16 cellular contexts compared by ENCODE assay signal in the genomic region with DNA sequence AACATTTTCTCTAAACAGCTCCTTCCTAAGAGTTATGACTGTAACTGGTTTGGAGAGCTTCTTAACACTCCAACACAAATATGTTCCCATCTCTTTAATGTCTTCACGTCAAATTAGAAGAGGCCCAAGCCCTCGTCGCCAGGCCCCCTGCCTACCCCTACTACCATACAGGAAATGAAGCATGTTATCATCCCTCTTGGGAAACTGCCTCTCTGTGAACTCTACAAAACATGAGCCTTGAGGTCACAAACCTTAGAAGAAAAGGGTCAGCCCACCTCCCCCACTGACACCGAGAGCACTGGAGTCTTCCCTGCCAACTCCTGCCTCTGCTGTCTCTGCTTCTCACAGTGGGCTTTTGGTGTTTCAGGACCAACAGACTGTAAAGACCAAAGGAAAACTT.
DNase-seq lines count a peak whose midpoint lies in the region; ATAC-seq and TF ChIP-seq lines count a peak whose summit lies in the region.
"Had no signal": no experiment of that assay in that cellular context is flagged by ENCODE, and none has a peak within 500 bp of the region (broad histone marks: within the 10 kb centered on the region; RNA-seq: fewer than 3 reads in every experiment).

No MANE protein-coding gene starts in this region.

- intact Hi-C loops in vagina (cut with DNase I) = no loop called here
- intact Hi-C loops in activated T-helper 2 cell treated with anti-CD3 and anti-CD28 coated beads, Interferon-gamma antibody, Interleukin-2, Interleukin-4, amounts not matched to agents 10 μg/mL and 5 μg/mL and 100 μg/mL, durations not matched to agents 14 hours and 24 hours and 36 hours (cut with micrococcal nuclease) = loop anchor here (2.0 to 5.0 kb wide), 2 partner anchors 37 to 77 kb away; no protein-coding TSS in a partner anchor

- no peak for DNase-seq in CD4-positive, CD25-positive, alpha-beta regulatory T cell
- DNase-seq in Jurkat, Clone E6-1 (ENCODE audit: low read depth, low spot score) = peak; percentile 25
- DNase-seq in nephron progenitor cell (peak; percentile 31), vagina (ENCODE audit: extremely low spot score in 2 of 2) (no peak), NCI-H2081 (lab: John Stamatoyannopoulos, UW) (no peak)
- no peak for DNase-seq in activated T-helper 2 cell treated with anti-CD3 and anti-CD28 coated beads, Interferon-gamma antibody, Interleukin-2, Interleukin-4, amounts not matched to agents 10 μg/mL and 5 μg/mL and 100 μg/mL, durations not matched to agents 14 hours and 24 hours and 36 hours (ENCODE audit: low spot score)
- DNase-seq: activated effector memory CD4-positive, alpha-beta T cell treated with anti-CD3 and anti-CD28 coated beads, Interleukin-2, amount 50 U/mL, for 16 hours; BE2C; DMS153; NCI-H510A treated with DMSO at 0.1 percent for 48 hours; retina; stimulated activated CD4-positive, alpha-beta T cell treated with anti-CD3 and anti-CD28 coated beads, Interleukin-1b, Interleukin-23, amount 100 ng/mL, for 48 hours had no signal

- H3K4me1 Mint-ChIP-seq in CD4-positive, CD25-positive, alpha-beta regulatory T cell = peaks cover 0 to 20% (median 18%) of the 10 kb centered on the region in 4 donors
- H3K4me1 Mint-ChIP-seq in activated T-helper 17 cell treated with anti-CD3 and anti-CD28 coated beads, Interleukin-2, amount 50 U/mL, for 72 hours = peaks cover 33% of the 10 kb centered on the region
- H3K4me1 Mint-ChIP-seq in nephron progenitor cell = peaks cover 90% of the 10 kb centered on the region
- peaks cover 38% of the 10 kb centered on the region for H3K4me1 Mint-ChIP-seq in activated T-helper 2 cell treated with anti-CD3 and anti-CD28 coated beads, Interferon-gamma antibody, Interleukin-2, Interleukin-4, amounts not matched to agents 10 μg/mL and 5 μg/mL and 100 μg/mL, durations not matched to agents 14 hours and 24 hours and 36 hours (ENCODE audit: low read depth)

- no peaks in the 10 kb centered on the region for H3K36me3 ChIP-seq in CD4-positive, CD25-positive, alpha-beta regulatory T cell (ENCODE audit: control insufficient read depth, insufficient read depth, low read length)
- no peaks in the 10 kb centered on the region for H3K36me3 ChIP-seq in vagina
- H3K36me3 ChIP-seq: BE2C had no signal

- no peak overlapping the region for H3K4me3 Mint-ChIP-seq in CD4-positive, CD25-positive, alpha-beta regulatory T cell
- peak overlapping the region; percentile 41 for H3K4me3 Mint-ChIP-seq in activated T-helper 17 cell treated with anti-CD3 and anti-CD28 coated beads, Interleukin-2, amount 50 U/mL, for 72 hours
- peak overlapping the region; percentile 3 for H3K4me3 Mint-ChIP-seq in nephron progenitor cell
- no peak overlapping the region for H3K4me3 Mint-ChIP-seq in activated T-helper 2 cell treated with anti-CD3 and anti-CD28 coated beads, Interferon-gamma antibody, Interleukin-2, Interleukin-4, amounts not matched to agents 10 μg/mL and 5 μg/mL and 100 μg/mL, durations not matched to agents 14 hours and 24 hours and 36 hours (ENCODE audit: low read depth)
- H3K4me3 Mint-ChIP-seq: natural killer cell treated with Interleukin-12 subunit alpha and Interleukin-12 subunit beta and Interleukin-15 and Interleukin-18, amount 100 ng/mL, for 72 hours had no signal

- H3K4me3 ChIP-seq in CD4-positive, CD25-positive, alpha-beta regulatory T cell (ENCODE audit: low read depth, low read length) = no peak overlapping the region
- no peak overlapping the region for H3K4me3 ChIP-seq in Jurkat, Clone E6-1 (ENCODE audit: low read length)
- H3K4me3 ChIP-seq in vagina = no peak overlapping the region
- H3K4me3 ChIP-seq: SK-N-MC had no signal

- peaks cover 5% of the 10 kb centered on the region for H3K27me3 Mint-ChIP-seq in CD4-positive, CD25-positive, alpha-beta regulatory T cell
- H3K27me3 Mint-ChIP-seq in activated T-helper 17 cell treated with anti-CD3 and anti-CD28 coated beads, Interleukin-2, amount 50 U/mL, for 72 hours = no peaks in the 10 kb centered on the region
- H3K27me3 Mint-ChIP-seq in nephron progenitor cell (ENCODE audit: low read depth, poor library complexity) = peaks cover 4% of the 10 kb centered on the region
- no peaks in the 10 kb centered on the region for H3K27me3 Mint-ChIP-seq in activated T-helper 2 cell treated with anti-CD3 and anti-CD28 coated beads, Interferon-gamma antibody, Interleukin-2, Interleukin-4, amounts not matched to agents 10 μg/mL and 5 μg/mL and 100 μg/mL, durations not matched to agents 14 hours and 24 hours and 36 hours (ENCODE audit: low read depth)

- H3K4me1 ChIP-seq in CD4-positive, CD25-positive, alpha-beta regulatory T cell (ENCODE audit: control insufficient read depth, insufficient read depth, low read length, poor library complexity, severe bottlenecking) = no peaks in the 10 kb centered on the region
- peaks cover 17% of the 10 kb centered on the region for H3K4me1 ChIP-seq in vagina
- H3K4me1 ChIP-seq: BE2C had no signal

- no peak for ATAC-seq in CD4-positive, CD25-positive, alpha-beta regulatory T cell (ENCODE audit: low read depth in 2 of 2)
- no peak for ATAC-seq in activated T-helper 17 cell treated with anti-CD3 and anti-CD28 coated beads, Interleukin-2, amount 50 U/mL, for 72 hours (replicated peaks)
- ATAC-seq: natural killer cell treated with Interleukin-12 subunit alpha and Interleukin-12 subunit beta and Interleukin-15 and Interleukin-18, amount 100 ng/mL, for 72 hours; Panc1 had no signal

- no peaks in the 10 kb centered on the region for H3K9me3 ChIP-seq in CD4-positive, CD25-positive, alpha-beta regulatory T cell (ENCODE audit: control insufficient read depth in 2 of 2, low read length in 2 of 2)
- H3K9me3 ChIP-seq in vagina = no peaks in the 10 kb centered on the region
- H3K9me3 ChIP-seq: BE2C had no signal

- peak overlapping the region in 2 of 3 donors; percentile 43 to 61 for H3K27ac Mint-ChIP-seq in CD4-positive, CD25-positive, alpha-beta regulatory T cell
- peak overlapping the region; percentile 46 for H3K27ac Mint-ChIP-seq in activated T-helper 17 cell treated with anti-CD3 and anti-CD28 coated beads, Interleukin-2, amount 50 U/mL, for 72 hours
- peak overlapping the region; percentile 97 for H3K27ac Mint-ChIP-seq in nephron progenitor cell
- no peak overlapping the region for H3K27ac Mint-ChIP-seq in activated T-helper 2 cell treated with anti-CD3 and anti-CD28 coated beads, Interferon-gamma antibody, Interleukin-2, Interleukin-4, amounts not matched to agents 10 μg/mL and 5 μg/mL and 100 μg/mL, durations not matched to agents 14 hours and 24 hours and 36 hours
- H3K27ac Mint-ChIP-seq: natural killer cell treated with Interleukin-12 subunit alpha and Interleukin-12 subunit beta and Interleukin-15 and Interleukin-18, amount 100 ng/mL, for 72 hours had no signal

- no peak for TF ChIP-seq POLR2A in vagina (IDR thresholded peaks at IDR 0.05)

- TF ChIP-seq CTCF in nephron progenitor cell (IDR thresholded peaks at IDR 0.05) (no peak), vagina (IDR thresholded peaks at IDR 0.05) (no peak)

- H3K36me3 Mint-ChIP-seq in CD4-positive, CD25-positive, alpha-beta regulatory T cell = no peaks in the 10 kb centered on the region
- H3K36me3 Mint-ChIP-seq in activated T-helper 17 cell treated with anti-CD3 and anti-CD28 coated beads, Interleukin-2, amount 50 U/mL, for 72 hours (ENCODE audit: low read depth) = no peaks in the 10 kb centered on the region
- H3K36me3 Mint-ChIP-seq in nephron progenitor cell (ENCODE audit: low read depth) = no peaks in the 10 kb centered on the region
- H3K36me3 Mint-ChIP-seq in activated T-helper 2 cell treated with anti-CD3 and anti-CD28 coated beads, Interferon-gamma antibody, Interleukin-2, Interleukin-4, amounts not matched to agents 10 μg/mL and 5 μg/mL and 100 μg/mL, durations not matched to agents 14 hours and 24 hours and 36 hours (ENCODE audit: low read depth) = no peaks in the 10 kb centered on the region
- H3K36me3 Mint-ChIP-seq: natural killer cell treated with Interleukin-12 subunit alpha and Interleukin-12 subunit beta and Interleukin-15 and Interleukin-18, amount 100 ng/mL, for 72 hours had no signal

- no peak overlapping the region for H3K27ac ChIP-seq in CD4-positive, CD25-positive, alpha-beta regulatory T cell (ENCODE audit: insufficient read depth, low read length, poor library complexity, severe bottlenecking)
- H3K27ac ChIP-seq in vagina = no peak overlapping the region
- H3K27ac ChIP-seq: SK-N-MC had no signal

- H3K27me3 ChIP-seq in CD4-positive, CD25-positive, alpha-beta regulatory T cell (ENCODE audit: control insufficient read depth, insufficient read depth, low read length) = no peaks in the 10 kb centered on the region
- no peaks in the 10 kb centered on the region for H3K27me3 ChIP-seq in vagina
- H3K27me3 ChIP-seq: BE2C had no signal

- peaks cover 0 to 6% (median 0%) of the 10 kb centered on the region in 7 donors for H3K9me3 Mint-ChIP-seq in CD4-positive, CD25-positive, alpha-beta regulatory T cell
- no peaks in the 10 kb centered on the region for H3K9me3 Mint-ChIP-seq in activated T-helper 17 cell treated with anti-CD3 and anti-CD28 coated beads, Interleukin-2, amount 50 U/mL, for 72 hours
- no peaks in the 10 kb centered on the region for H3K9me3 Mint-ChIP-seq in nephron progenitor cell
- H3K9me3 Mint-ChIP-seq in activated T-helper 2 cell treated with anti-CD3 and anti-CD28 coated beads, Interferon-gamma antibody, Interleukin-2, Interleukin-4, amounts not matched to agents 10 μg/mL and 5 μg/mL and 100 μg/mL, durations not matched to agents 14 hours and 24 hours and 36 hours = no peaks in the 10 kb centered on the region
- H3K9me3 Mint-ChIP-seq: natural killer cell treated with Interleukin-12 subunit alpha and Interleukin-12 subunit beta and Interleukin-15 and Interleukin-18, amount 100 ng/mL, for 72 hours had no signal

Comparison
In these comparisons a context has a peak if more than half of its experiments do, and no peak if none do; other contexts are left out.
1. DNase-seq: peak in Jurkat, Clone E6-1 (single experiment) and nephron progenitor cell (single experiment); none in CD4-positive, CD25-positive, alpha-beta regulatory T cell (0 of 3), vagina (0 of 2), NCI-H2081 (0 of 2) and activated T-helper 2 cell treated with anti-CD3 and anti-CD28 coated beads, Interferon-gamma antibody, Interleukin-2, Interleukin-4, amounts not matched to agents 10 μg/mL and 5 μg/mL and 100 μg/mL, durations not matched to agents 14 hours and 24 hours and 36 hours (single experiment).
2. H3K4me3 Mint-ChIP-seq: peak in activated T-helper 17 cell treated with anti-CD3 and anti-CD28 coated beads, Interleukin-2, amount 50 U/mL, for 72 hours (single experiment) and nephron progenitor cell (single experiment); none in CD4-positive, CD25-positive, alpha-beta regulatory T cell (0 of 4) and activated T-helper 2 cell treated with anti-CD3 and anti-CD28 coated beads, Interferon-gamma antibody, Interleukin-2, Interleukin-4, amounts not matched to agents 10 μg/mL and 5 μg/mL and 100 μg/mL, durations not matched to agents 14 hours and 24 hours and 36 hours (single experiment).